In genomic region chr4:4386296-4386735, GRCh38 we compare ENCODE assay signal across 8 cellular contexts. TPM values are rescaled to one million over a fixed set of nuclear protein-coding genes. Genes with fewer than 3 reads are reported as not detected.
DNase-seq lines count a peak whose midpoint lies in the region; ATAC-seq and TF ChIP-seq lines count a peak whose summit lies in the region.

No MANE protein-coding gene starts in this region.

- POLR2A ChIA-PET in CD4-positive, alpha-beta memory T cell (lab: Charles Lee; ENCODE audit: partially characterized antibody), result interaction anchor here (1.2 to 2.5 kb wide), 4 partner anchors 38 to 126 kb away, joined by 3 to 15 read pairs (median 6); no protein-coding TSS in a partner anchor

- H3K27me3 ChIP-seq in CD4-positive, alpha-beta memory T cell (ENCODE audit: insufficient read depth, low read length), result no peaks in the 10 kb centered on the region
- H3K27me3 ChIP-seq in stomach, result peaks cover 21 to 92% (median 43%) of the 10 kb centered on the region in 3 donors

- no peaks in the 10 kb centered on the region for H3K9me3 Mint-ChIP-seq in CD4-positive, alpha-beta memory T cell
- H3K9me3 Mint-ChIP-seq in activated naive CD8-positive, alpha-beta T cell treated with anti-CD3 and anti-CD28 coated beads, Interleukin-2, amount 50 U/mL, for 24 hours, result no peaks in the 10 kb centered on the region

- peaks cover 19% of the 10 kb centered on the region for H3K4me1 ChIP-seq in CD4-positive, alpha-beta memory T cell (ENCODE audit: insufficient read depth, low read length)
- peaks cover 20 to 34% (median 28%) of the 10 kb centered on the region in 4 donors for H3K4me1 ChIP-seq in stomach

- no peaks in the 10 kb centered on the region for H3K9me3 ChIP-seq in CD4-positive, alpha-beta memory T cell (ENCODE audit: control insufficient read depth in 1 of 2, low read length in 2 of 2)
- no peaks in the 10 kb centered on the region for H3K9me3 ChIP-seq in stomach

- H3K36me3 ChIP-seq in CD4-positive, alpha-beta memory T cell (ENCODE audit: insufficient read depth, low read length), result no peaks in the 10 kb centered on the region
- H3K36me3 ChIP-seq in stomach, result no peaks in the 10 kb centered on the region

- DNase-seq in CD4-positive, alpha-beta memory T cell, result peak; percentile 19 to 62 (median 44)
- DNase-seq in NCI-H1694 treated with DMSO at 0.1 percent for 48 hours (lab: John Stamatoyannopoulos, UW) (peak; percentile 4), left kidney (ENCODE audit: low read depth, low spot score) (peak; percentile 72), stomach (no peak), T1000 (lab: John Stamatoyannopoulos, UW) (no peak), KG1 (lab: John Stamatoyannopoulos, UW) (no peak)
- DNase-seq in activated naive CD8-positive, alpha-beta T cell treated with anti-CD3 and anti-CD28 coated beads, Interleukin-2, amount 50 U/mL, for 24 hours, result peak; percentile 39

- 1 to 3% (median 1%) methylated on average over 34 to 36 of the region's 36 CpGs for WGBS in stomach, 5 donors

- H3K36me3 Mint-ChIP-seq in CD4-positive, alpha-beta memory T cell, result peaks cover 0 to 12% of the 10 kb centered on the region in 2 donors
- H3K36me3 Mint-ChIP-seq in activated naive CD8-positive, alpha-beta T cell treated with anti-CD3 and anti-CD28 coated beads, Interleukin-2, amount 50 U/mL, for 24 hours (ENCODE audit: low read depth), result no peaks in the 10 kb centered on the region

- peak; percentile 71 for ATAC-seq in activated naive CD8-positive, alpha-beta T cell treated with anti-CD3 and anti-CD28 coated beads, Interleukin-2, amount 50 U/mL, for 24 hours
- ATAC-seq in GM18870 (IDR thresholded peaks at IDR 0.05; ENCODE audit: unreplicated experiment), result no peak

- H3K4me3 ChIP-seq in CD4-positive, alpha-beta memory T cell (ENCODE audit: low read length in 2 of 2), result peak overlapping the region; percentile 47 to 54
- peak overlapping the region; percentile 39 to 61 (median 53) for H3K4me3 ChIP-seq in stomach

- peaks cover 0 to 4% of the 10 kb centered on the region in 2 donors for H3K27me3 Mint-ChIP-seq in CD4-positive, alpha-beta memory T cell
- peaks cover 19% of the 10 kb centered on the region for H3K27me3 Mint-ChIP-seq in activated naive CD8-positive, alpha-beta T cell treated with anti-CD3 and anti-CD28 coated beads, Interleukin-2, amount 50 U/mL, for 24 hours

- H3K4me3 Mint-ChIP-seq in CD4-positive, alpha-beta memory T cell, result peak overlapping the region; percentile 85 to 96 (median 90)
- peak overlapping the region; percentile 74 for H3K4me3 Mint-ChIP-seq in activated naive CD8-positive, alpha-beta T cell treated with anti-CD3 and anti-CD28 coated beads, Interleukin-2, amount 50 U/mL, for 24 hours

- H3K27ac Mint-ChIP-seq in CD4-positive, alpha-beta memory T cell, result peak overlapping the region; percentile 35 to 78 (median 76)
- no peak overlapping the region for H3K27ac Mint-ChIP-seq in activated naive CD8-positive, alpha-beta T cell treated with anti-CD3 and anti-CD28 coated beads, Interleukin-2, amount 50 U/mL, for 24 hours

- intact Hi-C loops in CD4-positive, alpha-beta memory T cell (cut with micrococcal nuclease), result loop anchor here (1.0 kb wide), 4 partner anchors 38 to 138 kb away; partner anchors contain the start of gene TMEM128
- intact Hi-C loops in stomach (cut with DNase I; ENCODE audit: low total_unique reads), result no loop called here

- TF ChIP-seq CTCF in stomach (IDR thresholded peaks at IDR 0.05), result no peak

- CTCF ChIA-PET in CD4-positive, alpha-beta memory T cell (lab: Charles Lee; ENCODE audit: partially characterized antibody), result interaction anchor here (3.3 kb wide), 1 partner anchor 45 kb away, joined by 20 read pairs; no protein-coding TSS in a partner anchor

- no peak for TF ChIP-seq POLR2A in stomach (IDR thresholded peaks at IDR 0.05)

- no peak for TF ChIP-seq EP300 in stomach (IDR thresholded peaks at IDR 0.05)

- peak overlapping the region; percentile 15 for H3K27ac ChIP-seq in CD4-positive, alpha-beta memory T cell (ENCODE audit: low read depth, low read length)
- peak overlapping the region in 1 of 5 donors; percentile 14 for H3K27ac ChIP-seq in stomach

- H3K4me1 Mint-ChIP-seq in CD4-positive, alpha-beta memory T cell, result peaks cover 11 to 29% (median 18%) of the 10 kb centered on the region in 4 donors
- peaks cover 12% of the 10 kb centered on the region for H3K4me1 Mint-ChIP-seq in activated naive CD8-positive, alpha-beta T cell treated with anti-CD3 and anti-CD28 coated beads, Interleukin-2, amount 50 U/mL, for 24 hours

RNA-seq across cellular contexts. Expression of gene NSG1, which starts 0.6 kb away (rescaled TPM):
- total RNA-seq in CD4-positive, alpha-beta memory T cell, result 10 to 100 TPM; 74.9 to 75.1 TPM
- 10 to 100 TPM; 48.8 to 82.6 TPM for polyA plus RNA-seq in CD4-positive, alpha-beta memory T cell
- 1 to 10 TPM in 4 of 5 donors, not detected in 1; 1.2 to 8.1 (median 1.8) TPM for total RNA-seq in stomach
- polyA plus RNA-seq in stomach, result 10 to 100 TPM in 1 of 3 donors, 1 to 10 TPM in 2; 4.1 to 13.6 (median 8.0) TPM

Comparison
In these comparisons a context has a peak if more than half of its experiments do, and no peak if none do; other contexts are left out.
1. DNase-seq: peak in CD4-positive, alpha-beta memory T cell (5 of 5), NCI-H1694 treated with DMSO at 0.1 percent for 48 hours (single experiment), activated naive CD8-positive, alpha-beta T cell treated with anti-CD3 and anti-CD28 coated beads, Interleukin-2, amount 50 U/mL, for 24 hours (single experiment) and left kidney (single experiment); none in stomach (single experiment), T1000 (single experiment) and KG1 (single experiment).
2. RNA of gene NSG1, which starts 0.6 kb away (total RNA-seq): 74.9 to 75.1 TPM in CD4-positive, alpha-beta memory T cell; 1.2 to 8.1 TPM in stomach; every median in the first group is over 4 times any median in the second.